Comparison of ENCODE assay signal across 13 cellular contexts in genomic region chr3:186476044-186476468, GRCh38.
A peak's percentile ranks its signal among the peaks of the same experiment; 100 is the strongest.
DNase-seq lines count a peak whose midpoint lies in the region; ATAC-seq and TF ChIP-seq lines count a peak whose summit lies in the region.
"Had no signal": no experiment of that assay in that cellular context is flagged by ENCODE, and none has a peak within 500 bp of the region (broad histone marks: within the 10 kb centered on the region; RNA-seq: fewer than 3 reads in every experiment).

No MANE protein-coding gene starts in this region.

- intact Hi-C loops in left colon (cut with DNase I, micrococcal nuclease): no loop called here

- peak; percentile 38 for DNase-seq in NCI-H446 treated with DMSO at 0.1 percent for 48 hours (lab: John Stamatoyannopoulos, UW)
- DNase-seq in fibroblast of lung (ENCODE audit: low read depth in 2 of 2): peak; percentile 10 to 16
- peak in 53 of 56 donors; percentile 6 to 88 (median 72) for DNase-seq in nucleus accumbens (lab: John Stamatoyannopoulos, UW)
- DNase-seq in omental fat pad (ENCODE audit: low spot score): no peak
- DNase-seq in left colon: no peak
- no peak for DNase-seq in NCI-H82 treated with DMSO at 0.1 percent for 48 hours (lab: John Stamatoyannopoulos, UW; ENCODE audit: unreplicated experiment)
- no peak for DNase-seq in activated CD4-positive, alpha-beta T cell treated with anti-CD3 and anti-CD28 coated beads for 48 hours
- DNase-seq: CD4-positive, alpha-beta memory T cell; dermis blood vessel endothelial cell; glutamatergic neuron; lower lobe of right lung; NCI-H2029 treated with DMSO at 0.1 percent for 48 hours had no signal

- no peaks in the 10 kb centered on the region for H3K36me3 ChIP-seq in fibroblast of lung (ENCODE audit: control insufficient read depth, insufficient read depth, low read length)
- H3K36me3 ChIP-seq: lower lobe of right lung had no signal

- no peaks in the 10 kb centered on the region for H4K20me1 ChIP-seq in fibroblast of lung (ENCODE audit: control insufficient read depth, extremely low read depth, insufficient read depth, low read length)

- no peak overlapping the region for H3K4me3 ChIP-seq in fibroblast of lung (replicated peaks in 1 of 4; ENCODE audit: control extremely low read depth in 1 of 4, insufficient read depth in 1 of 4, low read depth in 3 of 4, low read length in 4 of 4)
- H3K4me3 ChIP-seq: lower lobe of right lung had no signal

- H3K9me3 ChIP-seq in fibroblast of lung (ENCODE audit: control insufficient read depth, insufficient read depth, low read depth, low read length): no peaks in the 10 kb centered on the region
- H3K9me3 ChIP-seq: lower lobe of right lung had no signal

- H2AFZ ChIP-seq in fibroblast of lung (ENCODE audit: low read length): no peak overlapping the region

- no peaks in the 10 kb centered on the region for H3K4me1 ChIP-seq in fibroblast of lung (ENCODE audit: control insufficient read depth, extremely low read depth, insufficient read depth, low read length)
- H3K4me1 ChIP-seq: lower lobe of right lung had no signal

- no peak overlapping the region for H3K4me2 ChIP-seq in fibroblast of lung (ENCODE audit: extremely low read depth, insufficient read depth, low read length)

- no peak overlapping the region for H3K27ac ChIP-seq in fibroblast of lung (ENCODE audit: insufficient read depth, low read length)
- H3K27ac ChIP-seq: lower lobe of right lung had no signal

- H3K27me3 ChIP-seq in fibroblast of lung (ENCODE audit: control insufficient read depth, insufficient read depth, low read length): peaks cover 3% of the 10 kb centered on the region

- TF ChIP-seq CTCF in fibroblast of lung (conservative IDR thresholded peaks at IDR 0.05 in 1 of 2, IDR thresholded peaks at IDR 0.05 in 1 of 2; ENCODE audit: low read depth in 1 of 2, low read length in 2 of 2) (no peak), omental fat pad (IDR thresholded peaks at IDR 0.05) (no peak)

- no peak overlapping the region for H3K9ac ChIP-seq in fibroblast of lung (ENCODE audit: insufficient read depth, low read length)

- H3K79me2 ChIP-seq in fibroblast of lung (ENCODE audit: control insufficient read depth, insufficient read depth, low read length): no peaks in the 10 kb centered on the region

- ATAC-seq in GM18498 (IDR thresholded peaks at IDR 0.05; ENCODE audit: unreplicated experiment) (peak; percentile 32), omental fat pad (ENCODE audit: low FRiP score) (no peak), left colon (no peak)
- ATAC-seq: lower lobe of right lung had no signal

Comparison
In these comparisons a context has a peak if more than half of its experiments do, and no peak if none do; other contexts are left out.
1. DNase-seq: peak in NCI-H446 treated with DMSO at 0.1 percent for 48 hours (single experiment), fibroblast of lung (2 of 2) and nucleus accumbens (53 of 56); none in omental fat pad (single experiment), left colon (0 of 2), NCI-H82 treated with DMSO at 0.1 percent for 48 hours (single experiment) and activated CD4-positive, alpha-beta T cell treated with anti-CD3 and anti-CD28 coated beads for 48 hours (single experiment).